Comparison of ENCODE assay signal across 17 cellular contexts in the genomic region with DNA sequence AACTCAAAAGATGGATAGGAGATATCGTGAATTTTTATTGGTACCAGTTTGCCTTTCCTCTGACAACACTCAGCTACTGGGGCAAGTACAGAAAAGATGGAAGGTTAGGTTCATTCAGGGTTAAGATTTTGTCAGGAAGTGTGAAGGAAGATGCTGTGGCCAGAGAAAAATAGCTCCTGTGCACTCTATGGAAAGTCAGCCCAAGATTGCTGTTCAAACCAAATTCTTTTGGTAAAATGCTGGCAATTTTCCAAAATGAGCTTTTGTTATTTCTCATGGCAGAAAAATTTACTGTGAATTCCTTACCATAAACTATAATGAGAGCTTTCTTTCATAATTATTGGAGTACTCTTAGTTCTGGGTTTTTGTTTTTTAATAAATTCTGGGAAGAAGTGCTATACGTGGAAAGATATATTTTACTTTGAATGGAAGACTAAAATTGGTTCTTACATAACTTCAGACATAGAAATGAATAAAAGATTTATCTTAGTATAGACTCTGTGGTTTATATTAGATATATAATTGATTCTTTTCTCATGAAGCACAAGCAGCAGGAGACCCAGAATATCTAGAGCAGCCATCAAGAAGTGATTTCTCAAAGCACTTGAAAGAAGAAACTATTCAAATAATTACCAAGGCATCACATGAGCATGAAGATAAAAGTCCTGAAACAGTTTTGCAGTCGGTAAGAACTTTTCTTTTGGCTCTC.
DNase-seq lines count a peak whose midpoint lies in the region; ATAC-seq, FAIRE-seq and TF ChIP-seq lines count a peak whose summit lies in the region.
"Had no signal": no experiment of that assay in that cellular context is flagged by ENCODE, and none has a peak within 500 bp of the region (broad histone marks: within the 10 kb centered on the region; RNA-seq: fewer than 3 reads in every experiment).

No MANE protein-coding gene starts in this region.

- H3K27ac ChIP-seq in transverse colon: no peak overlapping the region
- H3K27ac ChIP-seq: 22Rv1, gastroesophageal sphincter, left ventricle myocardium inferior, neural progenitor cell, PC-9 had no signal

- DNase-seq in NCI-H2196 (lab: John Stamatoyannopoulos, UW; ENCODE audit: unreplicated experiment) (peak; percentile 7), NCI-H2196 treated with DMSO at 0.1 percent for 48 hours (lab: John Stamatoyannopoulos, UW; ENCODE audit: unreplicated experiment) (no peak), fibroblast of peridontal ligament (ENCODE audit: extremely low read depth) (peak; percentile 82), urothelium cell line (ENCODE audit: low spot score) (peak; percentile 42), NOMO-1 treated with DMSO at 0.1 percent for 48 hours (lab: John Stamatoyannopoulos, UW; ENCODE audit: unreplicated experiment) (no peak), transverse colon (no peak)
- DNase-seq: activated CD8-positive, alpha-beta T cell treated with anti-CD3 and anti-CD28 coated beads for 36 hours; activated effector memory CD4-positive, alpha-beta T cell treated with anti-CD3 and anti-CD28 coated beads, Interleukin-2, amount 50 U/mL, for 16 hours; KG1; left ventricle myocardium inferior; T1000 had no signal

- no peak for FAIRE-seq in urothelium cell line (lab: Jason Lieb, UNC)

- no peak for TF ChIP-seq EP300 in transverse colon (IDR thresholded peaks at IDR 0.05; ENCODE audit: low read depth)

- peaks cover 0 to 10% (median 0%) of the 10 kb centered on the region in 4 donors for H3K36me3 ChIP-seq in transverse colon

- no peak overlapping the region for H3K4me3 ChIP-seq in transverse colon
- H3K4me3 ChIP-seq: gastroesophageal sphincter, left ventricle myocardium inferior, neural progenitor cell, PC-9 had no signal

- no peak for TF ChIP-seq CTCF in transverse colon (IDR thresholded peaks at IDR 0.05)

- ATAC-seq in SK-N-SH treated with all-trans-retinoic acid at 6 μM for 48 hours: peak; percentile 80
- no peak for ATAC-seq in esophagus mucosa
- ATAC-seq: activated CD8-positive, alpha-beta T cell treated with anti-CD3 and anti-CD28 coated beads for 36 hours; gastroesophageal sphincter had no signal

- 82 to 86% methylated on average over 2 to 3 of the region's 3 CpGs for WGBS in transverse colon (ENCODE audit: low coverage in 1 of 2), 2 donors

- H3K27me3 ChIP-seq in transverse colon: no peaks in the 10 kb centered on the region
- H3K27me3 ChIP-seq: gastroesophageal sphincter, neural progenitor cell had no signal

- H3K4me1 ChIP-seq in transverse colon: peaks cover 3 to 20% (median 8%) of the 10 kb centered on the region in 4 donors

- H3K9me3 ChIP-seq in transverse colon: no peaks in the 10 kb centered on the region
- H3K9me3 ChIP-seq: gastroesophageal sphincter, left ventricle myocardium inferior had no signal

- no peak for TF ChIP-seq POLR2A in transverse colon (IDR thresholded peaks at IDR 0.05)

- intact Hi-C loops in transverse colon (cut with DNase I; ENCODE audit: low total_unique reads): no loop called here

- in situ Hi-C loops in transverse colon (cut with MboI; ENCODE audit: low pct_ligation_motif_present in 1 of 4, low pct_unique_long_range_greater_than_20kb in 1 of 4, low sequenced_read_pairs in 3 of 4): no loop called here

TF ChIP-seq in SK-N-SH treated with all-trans-retinoic acid at 6 μM for 48 hours, 23 proteins besides CTCF, POLR2A, EP300 and RAD21:
- TF ChIP-seq ARNTL (CRISPR knock-in tag; IDR thresholded peaks at IDR 0.05; ENCODE audit: borderline replicate concordance, low read depth) (no peak), ISL1 (CRISPR knock-in tag; IDR thresholded peaks at IDR 0.05) (peak; percentile 26)

Comparison
In these comparisons a context has a peak if more than half of its experiments do, and no peak if none do; other contexts are left out.
1. DNase-seq: peak in NCI-H2196 (single experiment), fibroblast of peridontal ligament (single experiment) and urothelium cell line (single experiment); none in NCI-H2196 treated with DMSO at 0.1 percent for 48 hours (single experiment), NOMO-1 treated with DMSO at 0.1 percent for 48 hours (single experiment) and transverse colon (single experiment).